24 cellular contexts compared by ENCODE assay signal in the genomic region with DNA sequence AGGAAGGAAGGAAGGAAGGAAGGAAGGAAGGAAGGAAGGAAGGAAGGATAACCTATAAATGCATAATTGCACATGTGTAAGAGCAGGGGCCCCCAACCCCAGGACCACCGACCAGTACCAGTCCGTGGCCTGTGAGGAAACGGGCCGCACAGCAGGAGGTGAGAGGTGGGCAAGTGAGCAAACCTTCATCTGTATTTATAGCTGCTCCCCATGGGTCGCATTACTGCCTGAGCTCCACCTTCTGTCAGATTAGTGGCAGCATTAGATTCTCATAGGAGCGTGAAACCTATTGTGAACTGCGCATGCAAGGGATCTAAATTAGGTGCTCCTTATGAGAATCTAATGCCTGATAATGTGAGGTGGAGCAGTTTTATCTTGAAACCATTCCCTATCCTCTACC.
"Had no signal": no experiment of that assay in that cellular context is flagged by ENCODE, and none has a peak within 500 bp of the region (broad histone marks: within the 10 kb centered on the region; RNA-seq: fewer than 3 reads in every experiment).

No MANE protein-coding gene starts in this region.

- H3K27ac ChIP-seq: neural progenitor cell, ovary, parathyroid adenoma, psoas muscle, right lobe of liver, sigmoid colon, stomach, thoracic aorta, tibial nerve, upper lobe of left lung, vagina had no signal

- ATAC-seq: psoas muscle; right cardiac atrium; right lobe of liver; stimulated activated effector memory CD8-positive, alpha-beta T cell treated with anti-CD3 and anti-CD28 coated beads, Interleukin-12 subunit alpha, Interleukin-12 subunit beta, amount 100 ng/mL, for 72 hours; stimulated activated naive B cell treated with anti-CD40 and anti-IgM and Interleukin-4, amounts not matched to agents 10 μg/mL and 1 μg/mL and 100 μg/mL, for 72 hours had no signal

- H3K4me3 ChIP-seq: neural progenitor cell, ovary, psoas muscle, right lobe of liver, sigmoid colon, stomach, thoracic aorta, thyroid gland, tibial nerve, upper lobe of left lung, vagina had no signal

- H3K27me3 ChIP-seq: neural progenitor cell, ovary, right lobe of liver, sigmoid colon, stomach, thyroid gland, tibial nerve, upper lobe of left lung, vagina had no signal

- H3K36me3 ChIP-seq: neural progenitor cell, ovary, right lobe of liver, sigmoid colon, thoracic aorta, thyroid gland, tibial nerve, upper lobe of left lung, vagina had no signal

- H3K9me3 ChIP-seq: psoas muscle, right lobe of liver, sigmoid colon, stomach, thoracic aorta, thyroid gland, tibial nerve, upper lobe of left lung, vagina had no signal

- DNase-seq: occipital lobe; ovary; posterior cingulate gyrus; psoas muscle; right cardiac atrium; right lobe of liver; sigmoid colon; small intestine; stimulated activated CD4-positive, alpha-beta T cell treated with anti-CD3 and anti-CD28 coated beads, Interleukin-15, amount 100 ng/mL, for 24 hours; stimulated activated CD4-positive, alpha-beta T cell treated with anti-CD3 and anti-CD28 coated beads, Interleukin-2, amount 100 ng/mL, for 24 hours; stimulated activated CD4-positive, alpha-beta T cell treated with anti-CD3 and anti-CD28 coated beads, Interleukin-2, amount 100 ng/mL, for 48 hours; stimulated activated CD4-positive, alpha-beta T cell treated with anti-CD3 and anti-CD28 coated beads, Interleukin-4, amount 100 ng/mL, for 24 hours; stimulated activated naive B cell treated with anti-CD40 and anti-IgM and Interleukin-4, amounts not matched to agents 10 μg/mL and 1 μg/mL and 100 μg/mL, for 72 hours; stimulated activated naive CD4-positive, alpha-beta T cell treated with Interleukin-2 at 50 U/mL for 16 hours; stomach; trophoblast cell had no signal
